Comparison of ENCODE assay signal across 13 cellular contexts in the genomic region with DNA sequence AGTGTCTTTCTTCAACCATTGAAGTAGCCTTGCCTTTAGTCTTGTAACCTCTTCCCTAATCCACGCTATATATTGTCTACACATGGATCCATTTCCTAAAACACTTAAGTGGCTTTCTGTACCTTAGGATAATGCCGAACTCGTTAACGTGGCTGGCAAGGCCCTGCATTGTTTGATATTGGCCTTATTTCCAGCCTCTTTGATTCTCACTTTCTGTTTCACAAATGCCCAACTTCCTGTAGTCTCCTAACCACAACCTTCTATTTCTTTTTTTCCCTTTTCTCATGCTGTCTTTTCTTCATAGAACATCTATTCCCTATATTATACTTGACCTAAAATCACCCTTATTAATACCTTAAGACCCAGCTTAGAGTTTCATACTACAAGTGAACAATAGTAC.
DNase-seq lines count a peak whose midpoint lies in the region; ATAC-seq and FAIRE-seq lines count a peak whose summit lies in the region.
"Had no signal": no experiment of that assay in that cellular context is flagged by ENCODE, and none has a peak within 500 bp of the region (broad histone marks: within the 10 kb centered on the region; RNA-seq: fewer than 3 reads in every experiment).

No MANE protein-coding gene starts in this region.

- peaks cover 3% of the 10 kb centered on the region for H3K36me3 Mint-ChIP-seq in activated naive CD8-positive, alpha-beta T cell treated with anti-CD3 and anti-CD28 coated beads, Interleukin-2, amount 50 U/mL, for 24 hours (ENCODE audit: low read depth)
- H3K36me3 Mint-ChIP-seq: neural progenitor cell had no signal

- no peaks in the 10 kb centered on the region for H3K36me3 ChIP-seq in MG63
- H3K36me3 ChIP-seq: neural progenitor cell had no signal

- DNase-seq in activated naive CD8-positive, alpha-beta T cell treated with anti-CD3 and anti-CD28 coated beads, Interleukin-2, amount 50 U/mL, for 24 hours, result no peak
- DNase-seq in frontal cortex (ENCODE audit: low spot score in 2 of 2) (no peak), MG63 (no peak)
- no peak for DNase-seq in stimulated activated CD8-positive, alpha-beta memory T cell treated with anti-CD3 and anti-CD28 coated beads, Interleukin-4, amount 100 ng/mL, for 48 hours
- DNase-seq: activated CD4-positive, alpha-beta T cell treated with anti-CD3 and anti-CD28 coated beads, Interleukin-2, amount 50 U/mL, for 48 hours; CD4-positive, alpha-beta memory T cell; NCI-H524 treated with DMSO at 0.1 percent for 48 hours had no signal

- H3K4me1 Mint-ChIP-seq in activated naive CD8-positive, alpha-beta T cell treated with anti-CD3 and anti-CD28 coated beads, Interleukin-2, amount 50 U/mL, for 24 hours, result peaks cover 7% of the 10 kb centered on the region
- H3K4me1 Mint-ChIP-seq: neural progenitor cell had no signal

- FAIRE-seq in frontal cortex (lab: Jason Lieb, UNC), result no peak

- H3K4me3 Mint-ChIP-seq in activated naive CD8-positive, alpha-beta T cell treated with anti-CD3 and anti-CD28 coated beads, Interleukin-2, amount 50 U/mL, for 24 hours, result peak overlapping the region; percentile 1
- H3K4me3 Mint-ChIP-seq: neural progenitor cell had no signal

- peaks cover 8% of the 10 kb centered on the region for H3K9me3 Mint-ChIP-seq in activated naive CD8-positive, alpha-beta T cell treated with anti-CD3 and anti-CD28 coated beads, Interleukin-2, amount 50 U/mL, for 24 hours

- ATAC-seq in GM18498 (IDR thresholded peaks at IDR 0.05; ENCODE audit: unreplicated experiment) (peak; percentile 78), GM19468 (IDR thresholded peaks at IDR 0.05; ENCODE audit: extremely low read depth, unreplicated experiment) (peak; percentile 52), HG03432 (IDR thresholded peaks at IDR 0.05; ENCODE audit: unreplicated experiment) (peak; percentile 78), GM21737 (IDR thresholded peaks at IDR 0.05; ENCODE audit: unreplicated experiment) (no peak)
- no peak for ATAC-seq in activated naive CD8-positive, alpha-beta T cell treated with anti-CD3 and anti-CD28 coated beads, Interleukin-2, amount 50 U/mL, for 24 hours
- ATAC-seq: activated naive CD4-positive, alpha-beta T cell treated with anti-CD3 and anti-CD28 coated beads, Interleukin-2, amount 50 U/mL, for 72 hours had no signal

- no peaks in the 10 kb centered on the region for H3K27me3 ChIP-seq in MG63
- H3K27me3 ChIP-seq: neural progenitor cell had no signal

- peak overlapping the region; percentile 12 for H3K27ac Mint-ChIP-seq in activated naive CD8-positive, alpha-beta T cell treated with anti-CD3 and anti-CD28 coated beads, Interleukin-2, amount 50 U/mL, for 24 hours
- H3K27ac Mint-ChIP-seq: activated naive CD4-positive, alpha-beta T cell treated with anti-CD3 and anti-CD28 coated beads, Interleukin-2, amount 50 U/mL, for 72 hours; neural progenitor cell had no signal

- peaks cover 2% of the 10 kb centered on the region for H3K27me3 Mint-ChIP-seq in activated naive CD8-positive, alpha-beta T cell treated with anti-CD3 and anti-CD28 coated beads, Interleukin-2, amount 50 U/mL, for 24 hours

- peaks cover 10% of the 10 kb centered on the region for H3K9me3 ChIP-seq in MG63

- no peak overlapping the region for H3K4me3 ChIP-seq in MG63
- H3K4me3 ChIP-seq: neural progenitor cell had no signal

Comparison
In these comparisons a context has a peak if more than half of its experiments do, and no peak if none do; other contexts are left out.
1. ATAC-seq: peak in GM18498 (single experiment), GM19468 (single experiment) and HG03432 (single experiment); none in activated naive CD8-positive, alpha-beta T cell treated with anti-CD3 and anti-CD28 coated beads, Interleukin-2, amount 50 U/mL, for 24 hours (single experiment) and GM21737 (single experiment).